29 cellular contexts compared by ENCODE assay signal in the genomic region with DNA sequence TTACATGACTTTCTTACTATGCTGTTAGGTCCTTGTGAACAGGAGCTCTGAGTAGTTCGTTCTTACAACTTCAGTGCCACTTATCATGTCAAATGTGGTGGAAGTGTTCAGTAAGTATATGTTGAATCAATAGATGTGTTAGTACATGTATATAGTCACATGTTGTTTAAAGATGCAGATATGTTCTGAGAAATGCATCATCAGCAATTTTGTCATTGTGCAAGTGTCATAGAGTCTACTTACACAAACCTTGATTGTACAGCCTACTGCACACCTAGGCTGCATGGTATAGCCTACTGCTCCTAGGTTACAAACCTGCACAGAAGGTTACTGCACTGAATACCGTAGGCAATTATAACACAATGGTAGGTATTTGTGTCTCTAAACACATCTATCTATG.
"Had no signal": no experiment of that assay in that cellular context is flagged by ENCODE, and none has a peak within 500 bp of the region (broad histone marks: within the 10 kb centered on the region; RNA-seq: fewer than 3 reads in every experiment).

No MANE protein-coding gene starts in this region.

- H3K9me3 ChIP-seq: ovary, psoas muscle, spleen, suprapubic skin, testis, tibial artery, transverse colon, upper lobe of left lung, vagina had no signal

- H3K4me1 ChIP-seq: parathyroid adenoma, psoas muscle, spleen, suprapubic skin, testis, tibial artery, transverse colon, upper lobe of left lung, vagina had no signal

- H3K4me2 ChIP-seq: neural progenitor cell, smooth muscle cell had no signal

- FAIRE-seq: urothelium cell line had no signal

- ATAC-seq: natural killer cell; psoas muscle; right cardiac atrium; sciatic nerve; stimulated activated memory B cell treated with anti-CD40 and anti-IgM and Interleukin-4, amounts not matched to agents 10 μg/mL and 1 μg/mL and 100 μg/mL, for 72 hours; stimulated activated naive CD8-positive, alpha-beta T cell treated with anti-CD3 and anti-CD28 coated beads, Interleukin-15, amount 100 ng/mL, for 72 hours; stimulated activated naive CD8-positive, alpha-beta T cell treated with anti-CD3 and anti-CD28 coated beads, Interleukin-15, Interleukin-2, amounts not matched to agents 100 U/mL and 50 U/mL, for 24 hours had no signal

- H3K27ac ChIP-seq: neural progenitor cell, ovary, parathyroid adenoma, psoas muscle, skin epidermis, spleen, suprapubic skin, testis, tibial artery, transverse colon, upper lobe of left lung, vagina had no signal

- H3K27me3 ChIP-seq: neural progenitor cell, ovary, spleen, suprapubic skin, testis, tibial artery, transverse colon, upper lobe of left lung, vagina had no signal

- DNase-seq: natural killer cell; occipital lobe; ovary; posterior cingulate gyrus; psoas muscle; right cardiac atrium; spleen; stimulated activated CD4-positive, alpha-beta T cell treated with anti-CD3 and anti-CD28 coated beads, Interleukin-12 subunit alpha, Interleukin-12 subunit beta, amount 100 ng/mL, for 4 hours; stimulated activated CD4-positive, alpha-beta T cell treated with anti-CD3 and anti-CD28 coated beads, Interleukin-1b, Interleukin-23, amount 100 ng/mL, for 48 hours; stimulated activated CD4-positive, alpha-beta T cell treated with anti-CD3 and anti-CD28 coated beads, Interleukin-4, amount 100 ng/mL, for 1 hour; stimulated activated CD4-positive, alpha-beta T cell treated with anti-CD3 and anti-CD28 coated beads, Interleukin-4, amount 100 ng/mL, for 4 hours; stimulated activated CD8-positive, alpha-beta memory T cell treated with anti-CD3 and anti-CD28 coated beads, Interleukin-4, amount 100 ng/mL, for 48 hours; stimulated activated naive CD4-positive, alpha-beta T cell; stimulated activated naive CD8-positive, alpha-beta T cell treated with anti-CD3 and anti-CD28 coated beads, Interleukin-15, amount 100 ng/mL, for 72 hours; stimulated activated naive CD8-positive, alpha-beta T cell treated with anti-CD3 and anti-CD28 coated beads, Interleukin-15, Interleukin-2, amounts not matched to agents 100 U/mL and 50 U/mL, for 24 hours; substantia nigra; testis; tibial artery; transverse colon; upper lobe of left lung had no signal

- H3K9ac ChIP-seq: neural progenitor cell, parathyroid adenoma had no signal

- H3K36me3 ChIP-seq: neural progenitor cell, ovary, spleen, suprapubic skin, tibial artery, transverse colon, upper lobe of left lung, vagina had no signal

- H3K79me2 ChIP-seq: parathyroid adenoma had no signal

- H3K4me3 ChIP-seq: neural progenitor cell, ovary, psoas muscle, skin epidermis, smooth muscle cell, spleen, suprapubic skin, testis, tibial artery, transverse colon, upper lobe of left lung, vagina had no signal

- H2AFZ ChIP-seq: neural progenitor cell, parathyroid adenoma had no signal
